22 cellular contexts compared by ENCODE assay signal in genomic region chr2:165933211-165933610, GRCh38.
"Had no signal": no experiment of that assay in that cellular context is flagged by ENCODE, and none has a peak within 500 bp of the region (broad histone marks: within the 10 kb centered on the region; RNA-seq: fewer than 3 reads in every experiment).

No MANE protein-coding gene starts in this region.

- H3K9ac ChIP-seq: neural progenitor cell had no signal

- H3K4me1 ChIP-seq: colonic mucosa, esophagus muscularis mucosa, foreskin keratinocyte, gastroesophageal sphincter, heart left ventricle, left lung, neural progenitor cell, prostate gland, sigmoid colon, suprapubic skin had no signal

- H3K9me3 ChIP-seq: colonic mucosa, esophagus muscularis mucosa, gastroesophageal sphincter, heart left ventricle, left lung, mucosa of descending colon, prostate gland, sigmoid colon, suprapubic skin had no signal

- H3K4me3 ChIP-seq: colonic mucosa, esophagus muscularis mucosa, gastroesophageal sphincter, heart left ventricle, hepatocyte, left lung, mucosa of descending colon, neural progenitor cell, prostate gland, sigmoid colon, suprapubic skin had no signal

- H3K36me3 ChIP-seq: colonic mucosa, prostate gland had no signal

- H3K27me3 ChIP-seq: colonic mucosa, esophagus muscularis mucosa, foreskin keratinocyte, gastroesophageal sphincter, heart left ventricle, hepatocyte, left lung, neural progenitor cell, sigmoid colon, suprapubic skin had no signal

- H3K4me2 ChIP-seq: hepatocyte, neural progenitor cell had no signal

- H2AFZ ChIP-seq: hepatocyte, neural progenitor cell had no signal

- DNase-seq: central memory CD4-positive, alpha-beta T cell; colonic mucosa; effector CD8-positive, alpha-beta T cell; endodermal cell; foreskin keratinocyte; heart left ventricle; left lung; mesenchymal stem cell; mucosa of descending colon; naive B cell; right cardiac atrium; sigmoid colon; stimulated activated CD8-positive, alpha-beta memory T cell treated with anti-CD3 and anti-CD28 coated beads, Interleukin-4, amount 100 ng/mL, for 48 hours; stimulated activated naive CD4-positive, alpha-beta T cell; stimulated activated naive CD8-positive, alpha-beta T cell treated with anti-CD3 and anti-CD28 coated beads, Interleukin-15, amount 100 ng/mL, for 72 hours had no signal

- ATAC-seq: foreskin keratinocyte; gastroesophageal sphincter; heart left ventricle; left lung; mucosa of descending colon; right cardiac atrium; stimulated activated naive CD8-positive, alpha-beta T cell treated with anti-CD3 and anti-CD28 coated beads, Interleukin-15, amount 100 ng/mL, for 72 hours had no signal

- H3K79me2 ChIP-seq: hepatocyte had no signal

- H3K27ac ChIP-seq: colonic mucosa, epithelial cell of prostate, esophagus muscularis mucosa, foreskin keratinocyte, gastroesophageal sphincter, heart left ventricle, hepatocyte, left lung, neural progenitor cell, prostate gland, sigmoid colon, suprapubic skin had no signal
